8 cellular contexts compared by ENCODE assay signal in genomic region chr13:32587014-32587773, GRCh38. TPM values are rescaled to one million over a fixed set of nuclear protein-coding genes. Genes with fewer than 3 reads are reported as not detected.
DNase-seq lines count a peak whose midpoint lies in the region; ATAC-seq lines count a peak whose summit lies in the region.

No MANE protein-coding gene starts in this region.

- ATAC-seq in GM18502 (IDR thresholded peaks at IDR 0.05; ENCODE audit: poor library complexity, unreplicated experiment) (peak; percentile 43), HG03025 (IDR thresholded peaks at IDR 0.05; ENCODE audit: low FRiP score, unreplicated experiment) (peak; percentile 45)

- peak overlapping the region; percentile 93 for H3K4me3 ChIP-seq in endocrine pancreas (ENCODE audit: control insufficient read depth, insufficient read depth, low read length)

- H3K9ac ChIP-seq in endocrine pancreas (ENCODE audit: control insufficient read depth, insufficient read depth, low read length): peak overlapping the region; percentile 55

- H3K4me1 ChIP-seq in endocrine pancreas (ENCODE audit: control insufficient read depth, insufficient read depth, low read length): peaks cover 12% of the 10 kb centered on the region

- no peaks in the 10 kb centered on the region for H3K36me3 ChIP-seq in endocrine pancreas (ENCODE audit: control insufficient read depth, insufficient read depth, low read length)

- H3K9me3 ChIP-seq in endocrine pancreas (ENCODE audit: control insufficient read depth, low read length): no peaks in the 10 kb centered on the region

- DNase-seq in A172 (ENCODE audit: low spot score) (peak; percentile 13), NCI-H526 (lab: John Stamatoyannopoulos, UW) (peak; percentile 69 to 90), mesenteric fat pad (ENCODE audit: low spot score) (peak; percentile 91)
- peak; percentile 23 to 32 (median 24) for DNase-seq in activated CD8-positive, alpha-beta memory T cell treated with anti-CD3 and anti-CD28 coated beads for 48 hours (ENCODE audit: low read depth in 2 of 3, low spot score in 2 of 3)
- peak; percentile 16 to 23 for DNase-seq in stimulated activated CD8-positive, alpha-beta memory T cell treated with anti-CD3 and anti-CD28 coated beads, Interleukin-15, amount 100 ng/mL, for 4 hours (ENCODE audit: low read depth in 2 of 2)

- no peaks in the 10 kb centered on the region for H3K27me3 ChIP-seq in endocrine pancreas (ENCODE audit: control insufficient read depth, insufficient read depth, low read length)

RNA-seq across cellular contexts. Expression of gene PDS5B, which starts 0.9 kb away (rescaled TPM):
- total RNA-seq in A172 (2014; rRNA removed; shearing (Covaris generic)): 11.0 and 18.0 TPM in 2 replicates
- 31.0 TPM for total RNA-seq in mesenteric fat pad

RNA-seq across cellular contexts. Expression of gene N4BP2L2, which starts 48.6 kb away (rescaled TPM):
- total RNA-seq in A172 (2014; rRNA removed; shearing (Covaris generic)): 75.5 and 81.2 TPM in 2 replicates
- total RNA-seq in mesenteric fat pad: 117 TPM

Comparison
In these comparisons a context has a peak if more than half of its experiments do, and no peak if none do; other contexts are left out.
1. Peak in every context shown above with its lines: DNase-seq, ATAC-seq and H3K4me3 ChIP-seq.
2. DNase-seq: peak in every context shown above with its lines; median percentile 91 in mesenteric fat pad; 80 in NCI-H526; 24 in activated CD8-positive, alpha-beta memory T cell treated with anti-CD3 and anti-CD28 coated beads for 48 hours; 20 in stimulated activated CD8-positive, alpha-beta memory T cell treated with anti-CD3 and anti-CD28 coated beads, Interleukin-15, amount 100 ng/mL, for 4 hours; 13 in A172.